8 cellular contexts compared by ENCODE assay signal in genomic region chr19:6802336-6803035, GRCh38. TPM values are rescaled to one million over a fixed set of nuclear protein-coding genes. Genes with fewer than 3 reads are reported as not detected.
A peak's percentile ranks its signal among the peaks of the same experiment; 100 is the strongest.
DNase-seq lines count a peak whose midpoint lies in the region; ATAC-seq and TF ChIP-seq lines count a peak whose summit lies in the region.

No MANE protein-coding gene starts in this region.

- no peak overlapping the region; the same call in 1 of the 2 replicates for H2AFZ ChIP-seq in PC-3 (ENCODE audit: low read length)

- CTCF ChIA-PET in PC-3 (lab: Charles Lee): no interaction called here

- no peak overlapping the region for H3K9ac ChIP-seq in PC-3 (ENCODE audit: low read length)

- H3K4me2 ChIP-seq in PC-3 (ENCODE audit: low read length): no peak overlapping the region; the same call in 1 of the 2 replicates

- peak; percentile 44 for ATAC-seq in HG02588 (IDR thresholded peaks at IDR 0.05; ENCODE audit: unreplicated experiment)
- ATAC-seq in PC-3: no peak
- no peak for ATAC-seq in GM18519 (IDR thresholded peaks at IDR 0.05; ENCODE audit: low FRiP score, unreplicated experiment)

- no TSS peak for BruUV-seq in PC-3 (replicated peaks; lab: Mats Ljungman, UMichigan)

- no peaks in the 10 kb centered on the region for H3K9me2 ChIP-seq in PC-3 (replicated peaks; ENCODE audit: low read length)

- no peaks in the 10 kb centered on the region for H3K79me2 ChIP-seq in PC-3 (ENCODE audit: low read length)

- no peaks in the 10 kb centered on the region for H3K27me3 ChIP-seq in PC-3 (ENCODE audit: low read length)
- H3K27me3 ChIP-seq in layer of hippocampus (ENCODE audit: control insufficient read depth, insufficient read depth, low read length): peaks cover 6% of the 10 kb centered on the region

- POLR2A ChIA-PET in PC-3 (lab: Charles Lee; ENCODE audit: unreplicated experiment): no interaction called here

- peaks cover 25% of the 10 kb centered on the region for H3K4me1 ChIP-seq in PC-3 (ENCODE audit: insufficient read depth, low read length)

- H3K4me3 ChIP-seq in PC-3 (ENCODE audit: low read length): no peak overlapping the region

- no peaks in the 10 kb centered on the region for H4K20me1 ChIP-seq in PC-3 (ENCODE audit: low read length)

- H3F3A ChIP-seq in PC-3 (ENCODE audit: low read length, unreplicated experiment): no peaks in the 10 kb centered on the region

- H3K27ac ChIP-seq in PC-3 (ENCODE audit: low read length): peak overlapping the region; percentile 40
- peak overlapping the region; percentile 27 for H3K27ac ChIP-seq in layer of hippocampus (ENCODE audit: low read depth, low read length)

- intact Hi-C loops in PC-3 (cut with micrococcal nuclease): no loop called here

- no peak for TF ChIP-seq CTCF in PC-3 (conservative IDR thresholded peaks at IDR 0.05; ENCODE audit: low read depth, low read length)

- DNase-seq in GDM1 (lab: John Stamatoyannopoulos, UW): peak; percentile 91
- peak; percentile 24 for DNase-seq in PC-3
- peak; percentile 20 to 61 for DNase-seq in activated T-helper 1 cell treated with anti-CD3 and anti-CD28 coated beads, Interleukin-2, amount 50 U/mL, for 16 hours (ENCODE audit: low read depth in 1 of 2, low spot score in 1 of 2)
- peak; percentile 41 to 67 for DNase-seq in stimulated activated CD8-positive, alpha-beta memory T cell treated with anti-CD3 and anti-CD28 coated beads, Interleukin-7, amount 100 ng/mL, for 1 hour (ENCODE audit: low read depth in 2 of 2)
- DNase-seq in cerebellar cortex (ENCODE audit: low spot score): no peak

- no peaks in the 10 kb centered on the region for H3K9me3 ChIP-seq in PC-3 (ENCODE audit: low read length)

- H3K36me3 ChIP-seq in PC-3 (ENCODE audit: low read depth, low read length): no peaks in the 10 kb centered on the region

RNA-seq across cellular contexts. Expression of gene VAV1, which starts 30.0 kb away (rescaled TPM):
- total RNA-seq in PC-3 (2014; rRNA removed): 3.0 and 3.2 TPM in 2 replicates

RNA-seq across cellular contexts. Expression of gene SH2D3A, which starts 35.3 kb away (rescaled TPM):
- 141 and 162 TPM in 2 replicates for total RNA-seq in PC-3 (2014; rRNA removed)
